ENCODE assay signal across 15 cellular contexts in genomic region chr6:4380881-4381281, GRCh38.
DNase-seq lines count a peak whose midpoint lies in the region; ATAC-seq and TF ChIP-seq lines count a peak whose summit lies in the region.
"Had no signal": no experiment of that assay in that cellular context is flagged by ENCODE, and none has a peak within 500 bp of the region (broad histone marks: within the 10 kb centered on the region; RNA-seq: fewer than 3 reads in every experiment).

No MANE protein-coding gene starts in this region.

- H4K20me1 ChIP-seq in GM23248 (ENCODE audit: insufficient read depth) = no peaks in the 10 kb centered on the region

- H3K27ac ChIP-seq in GM23248 (no peak overlapping the region), brain microvascular endothelial cell (peak overlapping the region; percentile 54), heart left ventricle (peak overlapping the region; percentile 31 to 86 (median 76))
- H3K27ac ChIP-seq: C4-2B had no signal

- no peak overlapping the region for H3K4me3 ChIP-seq in GM23248
- H3K4me3 ChIP-seq in brain microvascular endothelial cell (ENCODE audit: low read depth, low read length) = no peak overlapping the region
- no peak overlapping the region for H3K4me3 ChIP-seq in heart left ventricle
- H3K4me3 ChIP-seq: HAP-1 had no signal

- no peaks in the 10 kb centered on the region for H3K9me2 ChIP-seq in GM23248 (ENCODE audit: insufficient read depth)

- H3K36me3 ChIP-seq in GM23248 (ENCODE audit: low read depth) (no peaks in the 10 kb centered on the region), brain microvascular endothelial cell (replicated peaks) (no peaks in the 10 kb centered on the region), heart left ventricle (no peaks in the 10 kb centered on the region)
- H3K36me3 ChIP-seq: HAP-1 had no signal

- H3F3A ChIP-seq in GM23248 (ENCODE audit: insufficient read depth) = no peaks in the 10 kb centered on the region

- peak overlapping the region; percentile 51; the same call in 1 of the 2 replicates for H2AFZ ChIP-seq in GM23248

- no peak for DNase-seq in GM23248
- DNase-seq in brain microvascular endothelial cell = no peak
- DNase-seq in heart left ventricle = peak in 3 of 5 donors; percentile 29 to 65 (median 32)
- peak; percentile 69 to 73 for DNase-seq in lung microvascular endothelial cell (ENCODE audit: low read depth in 2 of 2)
- DNase-seq in cerebellar nuclear complex (lab: John Stamatoyannopoulos, UW) = no peak
- DNase-seq in germinal center (ENCODE audit: low spot score) = no peak
- no peak for DNase-seq in NCI-H2171 treated with DMSO at 0.1 percent for 48 hours (lab: John Stamatoyannopoulos, UW)
- DNase-seq: COR-L47, MV-4-11, NCI-H1436, NCI-H2029 treated with DMSO at 0.1 percent for 48 hours, NCI-H510A treated with DMSO at 0.1 percent for 48 hours had no signal

- TF ChIP-seq CTCF in brain microvascular endothelial cell (IDR thresholded peaks at IDR 0.05; ENCODE audit: low read depth, low read length, missing control alignments) (no peak), heart left ventricle (IDR thresholded peaks at IDR 0.05) (peak in 1 of 12 donors; percentile 8)

- no peak overlapping the region for H3K9ac ChIP-seq in GM23248

- no peaks in the 10 kb centered on the region for H3K9me3 ChIP-seq in GM23248 (ENCODE audit: low read depth)
- H3K9me3 ChIP-seq in heart left ventricle = peaks cover 0 to 23% (median 15%) of the 10 kb centered on the region in 12 donors

- ATAC-seq in heart left ventricle = peak; percentile 44 to 83 (median 78)
- ATAC-seq in HG03025 (IDR thresholded peaks at IDR 0.05; ENCODE audit: low FRiP score, unreplicated experiment) = no peak

- in situ Hi-C loops in GM23248 (cut with MboI) (no loop called here), brain microvascular endothelial cell (cut with HindIII; ENCODE audit: low pct_ligation_motif_present, low sequenced_read_pairs) (no loop called here)

- H3K4me2 ChIP-seq in GM23248 (ENCODE audit: unreplicated experiment) = no peak overlapping the region

- H3K27me3 ChIP-seq in GM23248 (replicated peaks; ENCODE audit: insufficient read depth) (no peaks in the 10 kb centered on the region), brain microvascular endothelial cell (replicated peaks) (no peaks in the 10 kb centered on the region), heart left ventricle (no peaks in the 10 kb centered on the region)

- no peak for TF ChIP-seq POLR2A in heart left ventricle (IDR thresholded peaks at IDR 0.05)

- no peaks in the 10 kb centered on the region for H3K79me2 ChIP-seq in GM23248 (ENCODE audit: insufficient read depth)

- H3K4me1 ChIP-seq in GM23248 (ENCODE audit: insufficient read depth) = 0 out of 2 replicates have a peak, but pooled peaks cover 3% of the 10 kb centered on the region
- H3K4me1 ChIP-seq in heart left ventricle = peaks cover 0 to 31% (median 19%) of the 10 kb centered on the region in 12 donors
- H3K4me1 ChIP-seq: HAP-1 had no signal

- intact Hi-C loops in heart left ventricle (cut with DNase I) = no loop called here

- 64 to 66% methylated on average over 7 of the region's 7 CpGs for WGBS in GM23248 (ENCODE audit: low coverage in 1 of 2, low lambda C conversion rate in 2 of 2, missing lambda C conversion rate in 2 of 2), 2 experiments
- WGBS in heart left ventricle, 4 donors = 13 to 16% (median 14%) methylated on average over 7 of the region's 7 CpGs

Comparison
In these comparisons a context has a peak if more than half of its experiments do, and no peak if none do; other contexts are left out.
1. DNase-seq: peak in heart left ventricle (3 of 5) and lung microvascular endothelial cell (2 of 2); none in GM23248 (single experiment), brain microvascular endothelial cell (single experiment), cerebellar nuclear complex (0 of 2), germinal center (single experiment) and NCI-H2171 treated with DMSO at 0.1 percent for 48 hours (single experiment).